24 cellular contexts compared by ENCODE assay signal in genomic region chrX:40433160-40433559, GRCh38.
"Had no signal": no experiment of that assay in that cellular context is flagged by ENCODE, and none has a peak within 500 bp of the region (broad histone marks: within the 10 kb centered on the region; RNA-seq: fewer than 3 reads in every experiment).

No MANE protein-coding gene starts in this region.

- H3K27me3 ChIP-seq: esophagus squamous epithelium, left lung had no signal

- H3K4me1 ChIP-seq: left lung, lower lobe of right lung had no signal

- H3K4me3 ChIP-seq: coronary artery, dorsolateral prefrontal cortex, esophagus squamous epithelium, gastrocnemius medialis, heart right ventricle, left lung, lower lobe of right lung, mucosa of descending colon had no signal

- H3K36me3 ChIP-seq: esophagus squamous epithelium, gastrocnemius medialis, heart right ventricle, left lung, lower lobe of right lung had no signal

- FAIRE-seq: colon, endothelial cell of umbilical vein, keratinocyte had no signal

- H3K27ac ChIP-seq: coronary artery, dorsolateral prefrontal cortex, esophagus squamous epithelium, gastrocnemius medialis, heart right ventricle, left lung, lower lobe of right lung had no signal

- ATAC-seq: gastrocnemius medialis, heart right ventricle, left cardiac atrium, left lung, left ventricle myocardium superior, lower lobe of right lung, mucosa of descending colon had no signal

- DNase-seq: dermis blood vessel endothelial cell; dorsolateral prefrontal cortex; effector CD4-positive, alpha-beta T cell; effector memory CD4-positive, alpha-beta T cell; esophagus squamous epithelium; foreskin fibroblast; foreskin melanocyte; gastrocnemius medialis; glutamatergic neuron; head of caudate nucleus; heart right ventricle; hypothalamus; immature natural killer cell; left cardiac atrium; left lung; left ventricle myocardium superior; lower lobe of right lung; mesenchymal stem cell; mucosa of descending colon; naive B cell had no signal

- H3K9me3 ChIP-seq: gastrocnemius medialis, left lung, lower lobe of right lung, mucosa of descending colon had no signal
